ENCODE assay signal across 27 cellular contexts in genomic region chr1:231340328-231341013, GRCh38. TPM values are rescaled to one million over a fixed set of nuclear protein-coding genes. Genes with fewer than 3 reads are reported as not detected.
A peak's percentile ranks its signal among the peaks of the same experiment; 100 is the strongest.
DNase-seq lines count a peak whose midpoint lies in the region; ATAC-seq and TF ChIP-seq lines count a peak whose summit lies in the region.
"Had no signal": no experiment of that assay in that cellular context is flagged by ENCODE, and none has a peak within 500 bp of the region (broad histone marks: within the 10 kb centered on the region; RNA-seq: fewer than 3 reads in every experiment).

No MANE protein-coding gene starts in this region.

- no peaks in the 10 kb centered on the region for H3K9me3 ChIP-seq in BLaER1
- H3K9me3 ChIP-seq in HEK293 (ENCODE audit: control insufficient read depth, insufficient read depth, low read depth, low read length), result no peaks in the 10 kb centered on the region
- no peaks in the 10 kb centered on the region for H3K9me3 ChIP-seq in adipocyte (ENCODE audit: control insufficient read depth, low read length)
- H3K9me3 ChIP-seq: body of pancreas, Peyer's patch, prostate gland, SJSA1 had no signal

- H3K4me3 Mint-ChIP-seq in activated CD8-positive, alpha-beta T cell treated with anti-CD3 and anti-CD28 coated beads, Interleukin-2, amount 10 ng/mL, durations not matched to agents 7 days and 5 days, result no peak overlapping the region

- no peak overlapping the region for H3K27ac Mint-ChIP-seq in activated CD8-positive, alpha-beta T cell treated with anti-CD3 and anti-CD28 coated beads, Interleukin-2, amount 10 ng/mL, durations not matched to agents 7 days and 5 days
- H3K27ac Mint-ChIP-seq: activated CD4-positive, alpha-beta memory T cell treated with anti-CD3 and anti-CD28 coated beads, Interleukin-2, amount 10 ng/mL, durations not matched to agents 7 days and 5 days; activated naive CD8-positive, alpha-beta T cell treated with anti-CD3 and anti-CD28 coated beads, Interleukin-2, amount 50 U/mL, for 24 hours; T-cell had no signal

- in situ Hi-C loops in GM13977 (cut with MboI; ENCODE audit: low pct_unique_long_range_greater_than_20kb, low sequenced_read_pairs, unreplicated experiment), result no loop called here

- H3K4me1 ChIP-seq in BLaER1 (peaks cover 32% of the 10 kb centered on the region), HEK293 (ENCODE audit: control insufficient read depth, insufficient read depth, low read length) (peaks cover 4% of the 10 kb centered on the region), adipocyte (ENCODE audit: control insufficient read depth, insufficient read depth, low read length) (peaks cover 35% of the 10 kb centered on the region)

- H3K27ac ChIP-seq in BLaER1 (no peak overlapping the region), HEK293 (ENCODE audit: extremely low read depth, low read depth, low read length) (no peak overlapping the region)
- H3K27ac ChIP-seq: body of pancreas, C4-2B, Peyer's patch, prostate gland, SJSA1 had no signal

- H3K9ac ChIP-seq in BLaER1, result no peak overlapping the region
- no peak overlapping the region for H3K9ac ChIP-seq in adipocyte (ENCODE audit: low read length)

- H3K4me1 Mint-ChIP-seq in activated CD8-positive, alpha-beta T cell treated with anti-CD3 and anti-CD28 coated beads, Interleukin-2, amount 10 ng/mL, durations not matched to agents 7 days and 5 days (ENCODE audit: low read depth), result peaks cover 32% of the 10 kb centered on the region

- peaks cover 2% of the 10 kb centered on the region for H3K27me3 Mint-ChIP-seq in activated CD8-positive, alpha-beta T cell treated with anti-CD3 and anti-CD28 coated beads, Interleukin-2, amount 10 ng/mL, durations not matched to agents 7 days and 5 days (ENCODE audit: low read depth)

- peaks cover 35% of the 10 kb centered on the region for H3K36me3 Mint-ChIP-seq in activated CD8-positive, alpha-beta T cell treated with anti-CD3 and anti-CD28 coated beads, Interleukin-2, amount 10 ng/mL, durations not matched to agents 7 days and 5 days (ENCODE audit: low read depth)

- H3K27me3 ChIP-seq in BLaER1 (no peaks in the 10 kb centered on the region), adipocyte (replicated peaks; ENCODE audit: control insufficient read depth, insufficient read depth, low read length) (no peaks in the 10 kb centered on the region)
- H3K27me3 ChIP-seq: body of pancreas, Peyer's patch, SJSA1 had no signal

- DNase-seq in adipocyte (ENCODE audit: low read depth) (peak; percentile 39), fibroblast of villous mesenchyme (ENCODE audit: low read depth) (peak; percentile 73), GM13977 (ENCODE audit: low spot score) (no peak), NCI-H1436 treated with DMSO at 0.1 percent for 48 hours (lab: John Stamatoyannopoulos, UW) (no peak), A172 (ENCODE audit: low spot score) (no peak)
- DNase-seq in activated CD8-positive, alpha-beta T cell treated with anti-CD3 and anti-CD28 coated beads, Interleukin-2, amount 10 ng/mL, durations not matched to agents 7 days and 5 days, result no peak
- DNase-seq: activated CD4-positive, alpha-beta memory T cell treated with anti-CD3 and anti-CD28 coated beads, Interleukin-2, amount 10 ng/mL, durations not matched to agents 7 days and 5 days; activated gamma-delta T cell; activated naive CD8-positive, alpha-beta T cell treated with anti-CD3 and anti-CD28 coated beads, Interleukin-2, amount 50 U/mL, for 24 hours; body of pancreas; foreskin melanocyte; KG1; left colon; NCI-H510A; NK-92 treated with Interleukin-12 subunit alpha and Interleukin-12 subunit beta, amount 100 ng/mL, for 24 hours; Peyer's patch; stimulated activated CD4-positive, alpha-beta T cell treated with anti-CD3 and anti-CD28 coated beads, Interleukin-12 subunit alpha, Interleukin-12 subunit beta, amount 100 ng/mL, for 4 hours; stimulated activated CD4-positive, alpha-beta T cell treated with anti-CD3 and anti-CD28 coated beads, Interleukin-4, amount 100 ng/mL, for 1 hour; T-cell had no signal

- POLR2A ChIA-PET in HEK293 (lab: Yijun Ruan, JAX), result no interaction called here
- POLR2A ChIA-PET in activated CD8-positive, alpha-beta T cell treated with anti-CD3 and anti-CD28 coated beads, Interleukin-2, amount 10 ng/mL, durations not matched to agents 7 days and 5 days (lab: Charles Lee), result interaction anchor here (0.6 kb wide), 1 partner anchor 25 kb away, joined by 3 read pairs; no protein-coding TSS in a partner anchor

- no peak for TF ChIP-seq CTCF in HEK293 (tag by site-specific recombination; IDR thresholded peaks at IDR 0.05)
- no peak for TF ChIP-seq CTCF in fibroblast of villous mesenchyme (IDR thresholded peaks at IDR 0.05; ENCODE audit: insufficient read depth, low read depth, low read length)
- TF ChIP-seq CTCF in GM13977 (IDR thresholded peaks at IDR 0.05; ENCODE audit: extremely low read depth, insufficient read depth, missing control alignments), result no peak

- CTCF ChIA-PET in HEK293 (lab: Yijun Ruan, JAX), result interaction anchor here (0.6 to 1.3 kb wide), 5 partner anchors 17 to 522 kb away, joined by 3 to 6 read pairs (median 3); no protein-coding TSS in a partner anchor
- CTCF ChIA-PET in activated CD8-positive, alpha-beta T cell treated with anti-CD3 and anti-CD28 coated beads, Interleukin-2, amount 10 ng/mL, durations not matched to agents 7 days and 5 days (lab: Charles Lee), result interaction anchor here (1.1 kb wide), 1 partner anchor 80 kb away, joined by 4 read pairs; no protein-coding TSS in a partner anchor

- H3K36me3 ChIP-seq in BLaER1 (peaks cover 38% of the 10 kb centered on the region), HEK293 (ENCODE audit: control insufficient read depth in 2 of 2, insufficient read depth in 1 of 2, low read length in 2 of 2) (peaks cover 33 to 52% of the 10 kb centered on the region in 2 experiments), adipocyte (ENCODE audit: control insufficient read depth, insufficient read depth, low read length, severe bottlenecking) (peaks cover 11% of the 10 kb centered on the region)
- H3K36me3 ChIP-seq: prostate gland had no signal

- H3K4me3 ChIP-seq in BLaER1, result no peak overlapping the region
- H3K4me3 ChIP-seq in HEK293 (ENCODE audit: low read depth, low read length), result no peak overlapping the region
- no peak overlapping the region for H3K4me3 ChIP-seq in adipocyte (ENCODE audit: low read length)
- H3K4me3 ChIP-seq in fibroblast of villous mesenchyme (ENCODE audit: low read depth, low read length), result no peak overlapping the region
- H3K4me3 ChIP-seq: body of pancreas, SJSA1 had no signal

- no peak for ATAC-seq in activated CD8-positive, alpha-beta T cell treated with anti-CD3 and anti-CD28 coated beads, Interleukin-2, amount 10 ng/mL, durations not matched to agents 7 days and 5 days
- ATAC-seq: activated CD4-positive, CD25-positive, alpha-beta regulatory T cell treated with anti-CD3 and anti-CD28 coated beads, Interleukin-2, amount 50 U/mL, for 24 hours; activated naive CD8-positive, alpha-beta T cell treated with anti-CD3 and anti-CD28 coated beads, Interleukin-2, amount 50 U/mL, for 24 hours; body of pancreas; HCT116; left colon; sciatic nerve; T-cell had no signal

- H3K9me3 Mint-ChIP-seq in activated CD8-positive, alpha-beta T cell treated with anti-CD3 and anti-CD28 coated beads, Interleukin-2, amount 10 ng/mL, durations not matched to agents 7 days and 5 days (ENCODE audit: insufficient read depth), result no peaks in the 10 kb centered on the region
- H3K9me3 Mint-ChIP-seq: activated CD4-positive, alpha-beta memory T cell treated with anti-CD3 and anti-CD28 coated beads, Interleukin-2, amount 10 ng/mL, durations not matched to agents 7 days and 5 days had no signal

- H4K20me1 ChIP-seq in BLaER1, result peaks cover 43% of the 10 kb centered on the region

- peak overlapping the region; percentile 94; the same call in 1 of the 2 replicates for H3K4me2 ChIP-seq in BLaER1

TF ChIP-seq in HEK293, 187 proteins besides CTCF, POLR2A, EP300 and RAD21 (continues in another document):
- TF ChIP-seq KLF8 (tag by site-specific recombination; IDR thresholded peaks at IDR 0.05) (no peak), ZNF174 (tag by site-specific recombination; IDR thresholded peaks at IDR 0.05) (no peak), ZNF423 (tag by site-specific recombination; IDR thresholded peaks at IDR 0.05) (no peak), ZBTB11 (tag by site-specific recombination; conservative IDR thresholded peaks at IDR 0.05; ENCODE audit: low read depth) (no peak)

RNA-seq across cellular contexts. Expression of gene SPRTN, which starts 2.4 kb away (rescaled TPM):
- 20.6 and 23.7 TPM in 2 replicates for total RNA-seq in fibroblast of villous mesenchyme
- 10 to 100 TPM; 14.4 to 17.5 TPM for total RNA-seq in activated CD8-positive, alpha-beta T cell treated with anti-CD3 and anti-CD28 coated beads, Interleukin-2, amount 10 ng/mL, durations not matched to agents 7 days and 5 days
- total RNA-seq in A172 (2014; rRNA removed; shearing (Covaris generic)), result 34.4 and 41.7 TPM in 2 replicates

RNA-seq across cellular contexts. Expression of gene EXOC8, which starts 2.8 kb away (rescaled TPM):
- total RNA-seq in fibroblast of villous mesenchyme, result 13.9 and 21.2 TPM in 2 replicates
- total RNA-seq in activated CD8-positive, alpha-beta T cell treated with anti-CD3 and anti-CD28 coated beads, Interleukin-2, amount 10 ng/mL, durations not matched to agents 7 days and 5 days, result 10 to 100 TPM; 18.2 to 18.4 TPM
- total RNA-seq in A172 (2014; rRNA removed; shearing (Covaris generic)), result 15.9 and 19.4 TPM in 2 replicates

Comparison
In these comparisons a context has a peak if more than half of its experiments do, and no peak if none do; other contexts are left out.
1. DNase-seq: peak in adipocyte (single experiment) and fibroblast of villous mesenchyme (single experiment); none in GM13977 (single experiment), activated CD8-positive, alpha-beta T cell treated with anti-CD3 and anti-CD28 coated beads, Interleukin-2, amount 10 ng/mL, durations not matched to agents 7 days and 5 days (single experiment), NCI-H1436 treated with DMSO at 0.1 percent for 48 hours (single experiment) and A172 (single experiment).